In genomic region chr6:144725731-144726522, GRCh38 we compare ENCODE assay signal across 8 cellular contexts.
DNase-seq lines count a peak whose midpoint lies in the region; ATAC-seq and TF ChIP-seq lines count a peak whose summit lies in the region.

No MANE protein-coding gene starts in this region.

- peak overlapping the region; percentile 78 for H3K27ac Mint-ChIP-seq in activated CD8-positive, alpha-beta T cell treated with anti-CD3 and anti-CD28 coated beads, Interleukin-2, amount 10 ng/mL, durations not matched to agents 7 days and 5 days

- no peak for TF ChIP-seq RAD21 in SK-N-SH (IDR thresholded peaks at IDR 0.05; ENCODE audit: low read length)

- H3K4me3 ChIP-seq in SK-N-SH (ENCODE audit: low read depth in 2 of 2, low read length in 1 of 2) (no peak overlapping the region), OCI-LY7 (ENCODE audit: low read depth, low read length, poor library complexity, severe bottlenecking) (no peak overlapping the region)

- DNase-seq in SK-N-SH (peak; percentile 3), HCEC 1CT (no peak), OCI-LY7 (ENCODE audit: low spot score) (no peak), NOMO-1 (lab: John Stamatoyannopoulos, UW; ENCODE audit: unreplicated experiment in 2 of 2) (no peak)
- peak; percentile 81 for DNase-seq in activated CD8-positive, alpha-beta T cell treated with anti-CD3 and anti-CD28 coated beads, Interleukin-2, amount 10 ng/mL, durations not matched to agents 7 days and 5 days
- DNase-seq in stimulated activated CD8-positive, alpha-beta memory T cell treated with anti-CD3 and anti-CD28 coated beads, Interleukin-12 subunit alpha, Interleukin-12 subunit beta, amount 100 ng/mL, for 1 hour (ENCODE audit: low read depth), result peak; percentile 2

- peaks cover 42% of the 10 kb centered on the region for H3K36me3 Mint-ChIP-seq in activated CD8-positive, alpha-beta T cell treated with anti-CD3 and anti-CD28 coated beads, Interleukin-2, amount 10 ng/mL, durations not matched to agents 7 days and 5 days (ENCODE audit: low read depth)

- TF ChIP-seq EP300 in SK-N-SH (IDR thresholded peaks at IDR 0.05; ENCODE audit: borderline replicate concordance in 1 of 2, low read depth in 1 of 2, low read length in 1 of 2), result no peak

- peak overlapping the region; percentile 34 for H3K4me3 Mint-ChIP-seq in activated CD8-positive, alpha-beta T cell treated with anti-CD3 and anti-CD28 coated beads, Interleukin-2, amount 10 ng/mL, durations not matched to agents 7 days and 5 days

- H3K27me3 Mint-ChIP-seq in activated CD8-positive, alpha-beta T cell treated with anti-CD3 and anti-CD28 coated beads, Interleukin-2, amount 10 ng/mL, durations not matched to agents 7 days and 5 days (ENCODE audit: low read depth), result no peaks in the 10 kb centered on the region

- no peak overlapping the region for H2AFZ ChIP-seq in SK-N-SH (ENCODE audit: low read depth)
- no peak overlapping the region for H2AFZ ChIP-seq in OCI-LY7 (ENCODE audit: low read length)

- CTCF ChIA-PET in SK-N-SH (lab: Yijun Ruan, JAX), result no interaction called here
- CTCF ChIA-PET in activated CD8-positive, alpha-beta T cell treated with anti-CD3 and anti-CD28 coated beads, Interleukin-2, amount 10 ng/mL, durations not matched to agents 7 days and 5 days (lab: Charles Lee), result interaction anchor here (1.0 kb wide), 1 partner anchor 10 kb away, joined by 4 read pairs; no protein-coding TSS in a partner anchor
- CTCF ChIA-PET in OCI-LY7 (lab: Charles Lee; ENCODE audit: unreplicated experiment), result no interaction called here

- H4K20me1 ChIP-seq in SK-N-SH (ENCODE audit: insufficient read depth), result no peaks in the 10 kb centered on the region
- H4K20me1 ChIP-seq in OCI-LY7 (ENCODE audit: insufficient read depth, low read length), result no peaks in the 10 kb centered on the region

- no peaks in the 10 kb centered on the region for H3K9me2 ChIP-seq in SK-N-SH
- no peaks in the 10 kb centered on the region for H3K9me2 ChIP-seq in OCI-LY7 (ENCODE audit: insufficient read depth, low read length)

- H3K9ac ChIP-seq in SK-N-SH, result no peak overlapping the region

- H3K4me1 ChIP-seq in SK-N-SH (ENCODE audit: control insufficient read depth in 1 of 2, insufficient read depth in 2 of 2, low read depth in 1 of 2, low read length in 1 of 2) (peaks cover 0 to 6% of the 10 kb centered on the region in 2 experiments; a peak in 1 of 4 replicates), OCI-LY7 (ENCODE audit: insufficient read depth, low read length, poor library complexity, severe bottlenecking) (no peaks in the 10 kb centered on the region)

- peaks cover 58% of the 10 kb centered on the region for H3K4me1 Mint-ChIP-seq in activated CD8-positive, alpha-beta T cell treated with anti-CD3 and anti-CD28 coated beads, Interleukin-2, amount 10 ng/mL, durations not matched to agents 7 days and 5 days (ENCODE audit: low read depth)

- intact Hi-C loops in OCI-LY7 (cut with micrococcal nuclease; ENCODE audit: unreplicated experiment), result no loop called here

- H3F3A ChIP-seq in SK-N-SH (replicated peaks; ENCODE audit: insufficient read depth), result no peaks in the 10 kb centered on the region

- H3K27ac ChIP-seq in SK-N-SH (ENCODE audit: low read depth in 2 of 2, low read length in 1 of 2) (no peak overlapping the region), OCI-LY7 (ENCODE audit: low read depth, low read length, poor library complexity, severe bottlenecking) (no peak overlapping the region)

- H3K36me3 ChIP-seq in SK-N-SH (replicated peaks in 1 of 2; ENCODE audit: control insufficient read depth in 1 of 2, insufficient read depth in 2 of 2, low read length in 1 of 2) (no peaks in the 10 kb centered on the region), OCI-LY7 (ENCODE audit: insufficient read depth, low read length) (no peaks in the 10 kb centered on the region)

- no peaks in the 10 kb centered on the region for H3K9me3 ChIP-seq in SK-N-SH
- H3K9me3 ChIP-seq in OCI-LY7 (ENCODE audit: low read length), result no peaks in the 10 kb centered on the region

- H3K4me2 ChIP-seq in SK-N-SH, result no peak overlapping the region
- H3K4me2 ChIP-seq in OCI-LY7 (ENCODE audit: low read length), result no peak overlapping the region

- H3K27me3 ChIP-seq in SK-N-SH (ENCODE audit: insufficient read depth), result no peaks in the 10 kb centered on the region

- POLR2A ChIA-PET in SK-N-SH (lab: Yijun Ruan, JAX) (no interaction called here), OCI-LY7 (lab: Charles Lee) (interaction anchor here (1.1 kb wide), 1 partner anchor 14 kb away, joined by 3 read pairs; no protein-coding TSS in a partner anchor)
- POLR2A ChIA-PET in activated CD8-positive, alpha-beta T cell treated with anti-CD3 and anti-CD28 coated beads, Interleukin-2, amount 10 ng/mL, durations not matched to agents 7 days and 5 days (lab: Charles Lee), result interaction anchor here (0.6 kb wide), 1 partner anchor 150 kb away, joined by 3 read pairs; no protein-coding TSS in a partner anchor

- TF ChIP-seq CTCF in SK-N-SH (IDR thresholded peaks at IDR 0.05) (no peak), OCI-LY7 (conservative IDR thresholded peaks at IDR 0.05; ENCODE audit: low read length) (no peak)

- ATAC-seq in SK-N-SH treated with all-trans-retinoic acid at 6 μM for 48 hours (no peak), HG02840 (IDR thresholded peaks at IDR 0.05; ENCODE audit: low FRiP score, unreplicated experiment) (peak; percentile 57)
- ATAC-seq in activated CD8-positive, alpha-beta T cell treated with anti-CD3 and anti-CD28 coated beads, Interleukin-2, amount 10 ng/mL, durations not matched to agents 7 days and 5 days, result peak; percentile 97

- no peaks in the 10 kb centered on the region for H3K9me3 Mint-ChIP-seq in activated CD8-positive, alpha-beta T cell treated with anti-CD3 and anti-CD28 coated beads, Interleukin-2, amount 10 ng/mL, durations not matched to agents 7 days and 5 days (ENCODE audit: insufficient read depth)

- H3K79me2 ChIP-seq in SK-N-SH (ENCODE audit: insufficient read depth) (no peaks in the 10 kb centered on the region), OCI-LY7 (ENCODE audit: insufficient read depth, low read depth, low read length) (no peaks in the 10 kb centered on the region)

- BruUV-seq in OCI-LY7 (replicated peaks; lab: Mats Ljungman, UMichigan), result no TSS peak

- WGBS in SK-N-SH (ENCODE audit: low lambda C conversion rate), result 81% methylated on average over 8 of the region's 8 CpGs

TF ChIP-seq in SK-N-SH, 30 proteins besides CTCF, POLR2A, EP300 and RAD21:
- TF ChIP-seq TEAD4 (IDR thresholded peaks at IDR 0.05; ENCODE audit: borderline replicate concordance, insufficient read depth) (no peak), MAX (IDR thresholded peaks at IDR 0.05; ENCODE audit: low read depth) (no peak), IRF3 (IDR thresholded peaks at IDR 0.05; ENCODE audit: low read depth, low read length) (no peak), EZH2phosphoT487 (IDR thresholded peaks at IDR 0.05; ENCODE audit: borderline replicate concordance, low read depth) (no peak), RCOR1 (IDR thresholded peaks at IDR 0.05; ENCODE audit: low read length) (no peak), NRF1 (IDR thresholded peaks at IDR 0.05; ENCODE audit: low read depth, low read length) (no peak)
TF ChIP-seq in SK-N-SH: peak in this region for 0.

TF ChIP-seq in SK-N-SH treated with all-trans-retinoic acid at 6 μM for 48 hours, 23 proteins besides CTCF, POLR2A, EP300 and RAD21 (continues in another document):
- TF ChIP-seq ZFP3 (CRISPR knock-in tag; IDR thresholded peaks at IDR 0.05), result no peak
- no peak for TF ChIP-seq ARNTL (CRISPR knock-in tag; IDR thresholded peaks at IDR 0.05; ENCODE audit: borderline replicate concordance, low read depth)
- no peak for TF ChIP-seq ZNF565 (CRISPR knock-in tag; conservative IDR thresholded peaks at IDR 0.05; ENCODE audit: low read depth)
- TF ChIP-seq ISL1 (CRISPR knock-in tag; IDR thresholded peaks at IDR 0.05), result no peak
- no peak for TF ChIP-seq CSRNP3 (CRISPR knock-in tag; IDR thresholded peaks at IDR 0.05)
- no peak for TF ChIP-seq OSR1 (CRISPR knock-in tag; IDR thresholded peaks at IDR 0.05)
- no peak for TF ChIP-seq TSHZ2 (CRISPR knock-in tag; IDR thresholded peaks at IDR 0.05)
- TF ChIP-seq BACH2 (CRISPR knock-in tag; IDR thresholded peaks at IDR 0.05; ENCODE audit: borderline replicate concordance), result no peak
- TF ChIP-seq ZC3H10 (CRISPR knock-in tag; IDR thresholded peaks at IDR 0.05), result no peak
- no peak for TF ChIP-seq TCF4 (CRISPR knock-in tag; IDR thresholded peaks at IDR 0.05; ENCODE audit: borderline replicate concordance)
- no peak for TF ChIP-seq GLIS3 (CRISPR knock-in tag; IDR thresholded peaks at IDR 0.05)

Comparison
In these comparisons a context has a peak if more than half of its experiments do, and no peak if none do; other contexts are left out.
1. DNase-seq: peak in SK-N-SH (single experiment), activated CD8-positive, alpha-beta T cell treated with anti-CD3 and anti-CD28 coated beads, Interleukin-2, amount 10 ng/mL, durations not matched to agents 7 days and 5 days (single experiment) and stimulated activated CD8-positive, alpha-beta memory T cell treated with anti-CD3 and anti-CD28 coated beads, Interleukin-12 subunit alpha, Interleukin-12 subunit beta, amount 100 ng/mL, for 1 hour (single experiment); none in HCEC 1CT (single experiment), OCI-LY7 (single experiment) and NOMO-1 (0 of 2).